ENCODE assay signal across 9 cellular contexts in genomic region chr5:170059221-170059620, GRCh38. TPM values are rescaled to one million over a fixed set of nuclear protein-coding genes. Genes with fewer than 3 reads are reported as not detected.
"Had no signal": no experiment of that assay in that cellular context is flagged by ENCODE, and none has a peak within 500 bp of the region (broad histone marks: within the 10 kb centered on the region; RNA-seq: fewer than 3 reads in every experiment).

No MANE protein-coding gene starts in this region.

- H3K4me3 ChIP-seq: GM12878 had no signal

- FAIRE-seq: G401.6, GM12878, GM12891, GM12892, GM18507, GM19239 had no signal

- DNase-seq: GDM1, GF-D8 had no signal

- ATAC-seq: GM12878 had no signal

RNA-seq across cellular contexts. Expression of gene FOXI1, which starts 46.5 kb away (rescaled TPM):
- total RNA-seq: G401, GM12878 had no signal
- polyA plus RNA-seq: GM12878 had no signal
